In the genomic region with DNA sequence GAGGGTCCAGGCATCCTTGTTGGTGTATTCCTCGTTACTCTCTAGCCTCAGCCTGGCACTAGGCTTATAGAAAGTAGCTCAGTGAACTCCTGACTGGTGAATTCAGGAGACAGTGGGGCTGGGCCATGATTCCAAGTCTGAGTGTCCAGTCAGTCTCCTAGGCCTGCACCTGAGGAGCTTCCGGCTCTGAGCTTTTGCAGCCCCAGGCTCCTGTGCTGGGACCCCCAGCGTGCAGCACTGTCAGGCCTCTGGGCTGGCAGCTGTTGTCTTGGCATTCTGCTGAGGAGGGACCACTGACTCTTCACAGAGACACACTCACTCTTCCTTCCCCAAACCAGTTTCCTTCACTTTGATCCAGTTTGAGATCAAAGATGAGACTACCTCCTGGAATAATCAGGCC, we compare ENCODE assay signal across 15 cellular contexts.
DNase-seq lines count a peak whose midpoint lies in the region; TF ChIP-seq lines count a peak whose summit lies in the region.
"Had no signal": no experiment of that assay in that cellular context is flagged by ENCODE, and none has a peak within 500 bp of the region (broad histone marks: within the 10 kb centered on the region; RNA-seq: fewer than 3 reads in every experiment).

No MANE protein-coding gene starts in this region.

- H2BK12ac ChIP-seq in H9 (ENCODE audit: insufficient read length, low read depth, low read length), result no peak overlapping the region

- H2BK5ac ChIP-seq in H9 (ENCODE audit: insufficient read length, low read length), result no peak overlapping the region

- H3K4me3 ChIP-seq in left ventricle myocardium inferior (no peak overlapping the region), neural progenitor cell (no peak overlapping the region)
- H3K4me3 ChIP-seq: BLaER1, GM23338 had no signal

- H3K18ac ChIP-seq in H9 (ENCODE audit: insufficient read length, low read depth, low read length), result no peak overlapping the region

- H3F3A ChIP-seq in neural progenitor cell (ENCODE audit: low read depth), result no peaks in the 10 kb centered on the region

- TF ChIP-seq CTCF in left ventricle myocardium inferior (IDR thresholded peaks at IDR 0.05; ENCODE audit: borderline replicate concordance), result no peak
- no peak for TF ChIP-seq CTCF in brain (conservative IDR thresholded peaks at IDR 0.05)
- no peak for TF ChIP-seq CTCF in neural progenitor cell (IDR thresholded peaks at IDR 0.05)
- TF ChIP-seq CTCF in H9 (conservative IDR thresholded peaks at IDR 0.05), result no peak

- H4K91ac ChIP-seq in H9 (ENCODE audit: insufficient read length, low read depth, low read length), result no peak overlapping the region

- H3K27ac ChIP-seq in left ventricle myocardium inferior (replicated peaks) (no peak overlapping the region), neural progenitor cell (no peak overlapping the region), H9 (ENCODE audit: insufficient read length, low read depth, low read length) (no peak overlapping the region)
- H3K27ac ChIP-seq: BLaER1 had no signal

- H3K23me2 ChIP-seq in H9 (ENCODE audit: insufficient read length, low read depth, low read length, poor library complexity, severe bottlenecking), result no peaks in the 10 kb centered on the region

- H3K4me1 Mint-ChIP-seq in brain (peaks cover 75% of the 10 kb centered on the region), neural progenitor cell (peaks cover 60% of the 10 kb centered on the region), immature natural killer cell (no peaks in the 10 kb centered on the region), H9 (no peaks in the 10 kb centered on the region; a peak in 1 of 4 replicates)
- H3K4me1 Mint-ChIP-seq: CD4-positive, alpha-beta memory T cell had no signal

- H3K79me2 ChIP-seq in neural progenitor cell (ENCODE audit: low read depth) (no peaks in the 10 kb centered on the region), H9 (ENCODE audit: insufficient read depth, low read length) (no peaks in the 10 kb centered on the region)

- H3K27me3 Mint-ChIP-seq in brain (no peaks in the 10 kb centered on the region), neural progenitor cell (ENCODE audit: insufficient read depth, low read depth) (no peaks in the 10 kb centered on the region), immature natural killer cell (ENCODE audit: low read depth in 3 of 3) (no peaks in the 10 kb centered on the region), H9 (ENCODE audit: low read depth) (no peaks in the 10 kb centered on the region)

- H3K27me3 ChIP-seq in left ventricle myocardium inferior (ENCODE audit: low read depth), result no peaks in the 10 kb centered on the region
- no peaks in the 10 kb centered on the region for H3K27me3 ChIP-seq in neural progenitor cell
- no peaks in the 10 kb centered on the region for H3K27me3 ChIP-seq in H9 (ENCODE audit: insufficient read depth, low read length)
- H3K27me3 ChIP-seq: BLaER1 had no signal

- H3K4me3 Mint-ChIP-seq in brain (no peak overlapping the region), neural progenitor cell (no peak overlapping the region), immature natural killer cell (no peak overlapping the region), H9 (no peak overlapping the region)
- H3K4me3 Mint-ChIP-seq: CD14-positive monocyte; CD4-positive, alpha-beta memory T cell; GM23338 had no signal

- no peak overlapping the region for H4K8ac ChIP-seq in H9 (replicated peaks; ENCODE audit: insufficient read length, low read depth, low read length)

- H3K56ac ChIP-seq in H9 (ENCODE audit: insufficient read length, low read depth, low read length), result no peak overlapping the region

- no peak overlapping the region for H2BK120ac ChIP-seq in H9 (ENCODE audit: low read depth, low read length, poor library complexity, severe bottlenecking)

- peak overlapping the region in 3 of 5 experiments; percentile 31 to 89 (median 43) for H3K27ac Mint-ChIP-seq in brain
- H3K27ac Mint-ChIP-seq in neural progenitor cell, result peak overlapping the region; percentile 25
- H3K27ac Mint-ChIP-seq in immature natural killer cell, result no peak overlapping the region
- peak overlapping the region in 1 of 3 experiments; percentile 70; a peak in 1 of 7 replicates for H3K27ac Mint-ChIP-seq in H9
- H3K27ac Mint-ChIP-seq: CD14-positive monocyte; CD4-positive, alpha-beta memory T cell; GM23338 had no signal

- intact Hi-C loops in left ventricle myocardium inferior (cut with micrococcal nuclease), result no loop called here
- intact Hi-C loops in cardiac septum (cut with DNase I), result no loop called here

- H3K36me3 ChIP-seq in left ventricle myocardium inferior (no peaks in the 10 kb centered on the region), neural progenitor cell (no peaks in the 10 kb centered on the region)
- H3K36me3 ChIP-seq: BLaER1 had no signal

- H4K20me1 ChIP-seq in neural progenitor cell (ENCODE audit: low read depth), result no peaks in the 10 kb centered on the region
- H4K20me1 ChIP-seq in H9 (ENCODE audit: control insufficient read depth, insufficient read depth, insufficient read length), result peaks cover 4% of the 10 kb centered on the region
- H4K20me1 ChIP-seq: BLaER1 had no signal

- H2AFZ ChIP-seq in neural progenitor cell (replicated peaks) (no peak overlapping the region), H9 (ENCODE audit: low read length) (no peak overlapping the region)
- H2AFZ ChIP-seq: GM23338 had no signal

- H3K14ac ChIP-seq in H9 (ENCODE audit: insufficient read depth, low read length), result no peak overlapping the region

- H3K23ac ChIP-seq in H9 (ENCODE audit: insufficient read length, low read depth, low read length), result no peak overlapping the region

- H3K79me1 ChIP-seq in H9 (ENCODE audit: insufficient read depth, low read depth, low read length, poor library complexity, severe bottlenecking), result no peaks in the 10 kb centered on the region

- H3K4me1 ChIP-seq in left ventricle myocardium inferior, result peaks cover 42% of the 10 kb centered on the region
- peaks cover 2% of the 10 kb centered on the region for H3K4me1 ChIP-seq in neural progenitor cell
- H3K4me1 ChIP-seq in H9 (ENCODE audit: insufficient read depth, low read length), result no peaks in the 10 kb centered on the region

- no CpG with 5 or more reads among the region's 3 CpGs for WGBS in H9 (ENCODE audit: extremely low coverage, insufficient read length, low lambda C conversion rate)

- H2BK20ac ChIP-seq in H9 (ENCODE audit: low read depth, low read length, poor library complexity, severe bottlenecking), result no peak overlapping the region

- DNase-seq in left ventricle myocardium inferior, result peak; percentile 10
- no peak for DNase-seq in cardiac septum (ENCODE audit: low spot score)
- no peak for DNase-seq in neural progenitor cell (ENCODE audit: low spot score)
- no peak for DNase-seq in LoVo (ENCODE audit: low spot score)
- no peak for DNase-seq in immature natural killer cell
- no peak for DNase-seq in H9
- DNase-seq: 8988T; CD4-positive, alpha-beta memory T cell; DMS153; DMS79; GDM1 had no signal

- H3T11ph ChIP-seq in H9 (ENCODE audit: low read length), result no peak overlapping the region

- H3K4me2 ChIP-seq in neural progenitor cell, result no peak overlapping the region
- H3K4me2 ChIP-seq in H9 (ENCODE audit: insufficient read depth, insufficient read length, low read length), result no peak overlapping the region
- H3K4me2 ChIP-seq: BLaER1, GM23338 had no signal

- H3K9ac ChIP-seq in neural progenitor cell (no peak overlapping the region), H9 (ENCODE audit: extremely low read depth, insufficient read length, low read length) (no peak overlapping the region)
- H3K9ac ChIP-seq: BLaER1 had no signal

- H4K5ac ChIP-seq in H9 (ENCODE audit: insufficient read length, low read depth, low read length), result no peak overlapping the region

- no peak overlapping the region for H3K4ac ChIP-seq in H9 (ENCODE audit: low read depth, low read length)

- peaks cover 0 to 2% (median 0%) of the 10 kb centered on the region in 5 experiments for H3K9me3 Mint-ChIP-seq in brain
- peaks cover 3% of the 10 kb centered on the region for H3K9me3 Mint-ChIP-seq in neural progenitor cell
- H3K9me3 Mint-ChIP-seq in immature natural killer cell, result no peaks in the 10 kb centered on the region
- no peaks in the 10 kb centered on the region for H3K9me3 Mint-ChIP-seq in H9
- H3K9me3 Mint-ChIP-seq: CD14-positive monocyte; CD4-positive, alpha-beta memory T cell; GM23338 had no signal

- H3K36me3 Mint-ChIP-seq in brain (peaks cover 22% of the 10 kb centered on the region), neural progenitor cell (peaks cover 3% of the 10 kb centered on the region), immature natural killer cell (no peaks in the 10 kb centered on the region), H9 (ENCODE audit: insufficient read depth in 1 of 3, low read depth in 3 of 3) (peaks cover 5 to 9% (median 8%) of the 10 kb centered on the region in 3 experiments; a peak in 5 of 7 replicates)
- H3K36me3 Mint-ChIP-seq: CD14-positive monocyte; CD4-positive, alpha-beta memory T cell had no signal

- no peak overlapping the region for H2BK15ac ChIP-seq in H9 (ENCODE audit: low read depth, low read length)

- no peak overlapping the region for H2AK5ac ChIP-seq in H9 (ENCODE audit: insufficient read length, low read length)

- H3K9me3 ChIP-seq in left ventricle myocardium inferior (replicated peaks) (no peaks in the 10 kb centered on the region), neural progenitor cell (ENCODE audit: low read depth) (no peaks in the 10 kb centered on the region), H9 (ENCODE audit: control insufficient read depth, low read depth, low read length) (no peaks in the 10 kb centered on the region)
- H3K9me3 ChIP-seq: BLaER1 had no signal

Comparison
In these comparisons a context has a peak if more than half of its experiments do, and no peak if none do; other contexts are left out.
1. H3K27ac Mint-ChIP-seq: peak in brain (3 of 5) and neural progenitor cell (single experiment); none in immature natural killer cell (0 of 6).